ENCODE assay signal across 28 cellular contexts in the genomic region with DNA sequence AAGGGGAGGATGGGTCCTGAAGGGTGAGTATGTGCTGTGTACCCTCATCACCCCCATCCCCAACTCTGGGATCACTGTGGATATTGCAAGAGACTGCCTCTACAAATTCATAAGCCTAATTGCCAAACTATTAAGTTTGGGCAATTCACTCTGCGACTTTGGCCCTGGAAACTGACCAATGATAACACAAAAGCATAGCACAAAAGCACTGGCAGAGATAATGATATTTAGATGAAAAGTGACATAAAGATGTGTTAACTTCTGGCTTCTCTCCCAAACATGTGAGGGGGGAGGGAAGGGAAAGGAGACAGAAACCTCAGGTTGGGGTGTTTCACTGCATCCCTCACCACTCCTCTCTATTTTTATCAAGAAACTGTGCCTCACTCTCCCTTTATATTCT.
"Had no signal": no experiment of that assay in that cellular context is flagged by ENCODE, and none has a peak within 500 bp of the region (broad histone marks: within the 10 kb centered on the region; RNA-seq: fewer than 3 reads in every experiment).

No MANE protein-coding gene starts in this region.

- H3K4me2 ChIP-seq: smooth muscle cell had no signal

- H3K4me3 Mint-ChIP-seq: activated CD4-positive, alpha-beta T cell treated with anti-CD3 and anti-CD28 coated beads for 36 hours; activated CD8-positive, alpha-beta memory T cell treated with anti-CD3 and anti-CD28 coated beads, Interleukin-2, amount 10 ng/mL, durations not matched to agents 7 days and 5 days; activated CD8-positive, alpha-beta T cell treated with anti-CD3 and anti-CD28 coated beads, Interleukin-2, amount 10 ng/mL, durations not matched to agents 7 days and 5 days; activated T-cell treated with anti-CD3 and anti-CD28 coated beads, Interleukin-2, amount 50 U/mL, for 72 hours; mesothelial cell of epicardium; naive thymus-derived CD4-positive, alpha-beta T cell; stimulated activated naive B cell treated with anti-CD40 and anti-IgM and Interleukin-4, amounts not matched to agents 10 μg/mL and 1 μg/mL and 100 μg/mL, for 72 hours; T-helper 2 cell treated with Interferon-gamma antibody and Interleukin-4, amounts not matched to agents 5 μg/mL and 100 μg/mL, for 36 hours had no signal

- H3K9me3 ChIP-seq: gastroesophageal sphincter, right atrium auricular region, stomach, thyroid gland, upper lobe of left lung had no signal

- H3K27ac ChIP-seq: brain microvascular endothelial cell, coronary artery, gastroesophageal sphincter, right atrium auricular region, stomach, thyroid gland, upper lobe of left lung had no signal

- H3K9me3 Mint-ChIP-seq: activated naive CD4-positive, alpha-beta T cell treated with anti-CD3 and anti-CD28 coated beads, Interleukin-2, amount 50 U/mL, for 72 hours; mesothelial cell of epicardium; stimulated activated naive B cell treated with anti-CD40 and anti-IgM and Interleukin-4, amounts not matched to agents 10 μg/mL and 1 μg/mL and 100 μg/mL, for 72 hours; T-helper 2 cell treated with Interferon-gamma antibody and Interleukin-4, amounts not matched to agents 5 μg/mL and 100 μg/mL, for 36 hours had no signal

- H3K27me3 Mint-ChIP-seq: activated CD8-positive, alpha-beta memory T cell treated with anti-CD3 and anti-CD28 coated beads, Interleukin-2, amount 10 ng/mL, durations not matched to agents 7 days and 5 days had no signal

- H3K4me3 ChIP-seq: coronary artery, gastroesophageal sphincter, right atrium auricular region, smooth muscle cell, stomach, thyroid gland, upper lobe of left lung had no signal

- DNase-seq: activated CD4-positive, alpha-beta T cell treated with anti-CD3 and anti-CD28 coated beads for 36 hours; activated CD4-positive, CD25-positive, alpha-beta regulatory T cell; activated CD8-positive, alpha-beta memory T cell treated with anti-CD3 and anti-CD28 coated beads, Interleukin-2, amount 10 ng/mL, durations not matched to agents 7 days and 5 days; activated CD8-positive, alpha-beta T cell treated with anti-CD3 and anti-CD28 coated beads, Interleukin-2, amount 10 ng/mL, durations not matched to agents 7 days and 5 days; activated naive CD4-positive, alpha-beta T cell; activated T-cell treated with anti-CD3 and anti-CD28 coated beads, Interleukin-2, amount 50 U/mL, for 72 hours; aorta; brain microvascular endothelial cell; head of caudate nucleus; hippocampal formation; kidney; left colon; naive thymus-derived CD4-positive, alpha-beta T cell; occipital lobe; stimulated activated CD4-positive, alpha-beta T cell treated with anti-CD3 and anti-CD28 coated beads, Interleukin-2, amount 100 ng/mL, for 24 hours; stimulated activated naive B cell treated with anti-CD40 and anti-IgM and Interleukin-4, amounts not matched to agents 10 μg/mL and 1 μg/mL and 100 μg/mL, for 72 hours; stomach; T-helper 1 cell; thyroid gland; upper lobe of left lung had no signal

- H3K4me1 Mint-ChIP-seq: activated CD4-positive, alpha-beta T cell treated with anti-CD3 and anti-CD28 coated beads for 36 hours; activated CD8-positive, alpha-beta memory T cell treated with anti-CD3 and anti-CD28 coated beads, Interleukin-2, amount 10 ng/mL, durations not matched to agents 7 days and 5 days; naive thymus-derived CD4-positive, alpha-beta T cell; stimulated activated naive B cell treated with anti-CD40 and anti-IgM and Interleukin-4, amounts not matched to agents 10 μg/mL and 1 μg/mL and 100 μg/mL, for 72 hours had no signal

- ATAC-seq: activated CD4-positive, alpha-beta T cell treated with anti-CD3 and anti-CD28 coated beads for 36 hours; activated CD8-positive, alpha-beta memory T cell treated with anti-CD3 and anti-CD28 coated beads, Interleukin-2, amount 10 ng/mL, durations not matched to agents 7 days and 5 days; activated CD8-positive, alpha-beta T cell treated with anti-CD3 and anti-CD28 coated beads, Interleukin-2, amount 10 ng/mL, durations not matched to agents 7 days and 5 days; activated naive CD4-positive, alpha-beta T cell treated with anti-CD3 and anti-CD28 coated beads, Interleukin-2, amount 50 U/mL, for 72 hours; activated T-cell treated with anti-CD3 and anti-CD28 coated beads, Interleukin-2, amount 50 U/mL, for 72 hours; esophagus mucosa; gastroesophageal sphincter; left colon; naive thymus-derived CD4-positive, alpha-beta T cell; stimulated activated naive B cell treated with anti-CD40 and anti-IgM and Interleukin-4, amounts not matched to agents 10 μg/mL and 1 μg/mL and 100 μg/mL, for 72 hours had no signal

- H3K4me1 ChIP-seq: gastroesophageal sphincter, stomach, thyroid gland, upper lobe of left lung had no signal

- H3K27me3 ChIP-seq: brain microvascular endothelial cell, gastroesophageal sphincter, right atrium auricular region, stomach, thyroid gland, upper lobe of left lung had no signal

- H3K27ac Mint-ChIP-seq: activated CD4-positive, alpha-beta T cell treated with anti-CD3 and anti-CD28 coated beads for 36 hours; activated CD8-positive, alpha-beta memory T cell treated with anti-CD3 and anti-CD28 coated beads, Interleukin-2, amount 10 ng/mL, durations not matched to agents 7 days and 5 days; activated CD8-positive, alpha-beta T cell treated with anti-CD3 and anti-CD28 coated beads, Interleukin-2, amount 10 ng/mL, durations not matched to agents 7 days and 5 days; activated naive CD4-positive, alpha-beta T cell treated with anti-CD3 and anti-CD28 coated beads, Interleukin-2, amount 50 U/mL, for 72 hours; activated T-cell treated with anti-CD3 and anti-CD28 coated beads, Interleukin-2, amount 50 U/mL, for 72 hours; mesothelial cell of epicardium; naive thymus-derived CD4-positive, alpha-beta T cell; stimulated activated naive B cell treated with anti-CD40 and anti-IgM and Interleukin-4, amounts not matched to agents 10 μg/mL and 1 μg/mL and 100 μg/mL, for 72 hours; T-helper 2 cell treated with Interferon-gamma antibody and Interleukin-4, amounts not matched to agents 5 μg/mL and 100 μg/mL, for 36 hours had no signal

- H3K36me3 Mint-ChIP-seq: activated CD8-positive, alpha-beta memory T cell treated with anti-CD3 and anti-CD28 coated beads, Interleukin-2, amount 10 ng/mL, durations not matched to agents 7 days and 5 days; activated naive CD4-positive, alpha-beta T cell treated with anti-CD3 and anti-CD28 coated beads, Interleukin-2, amount 50 U/mL, for 72 hours; mesothelial cell of epicardium; naive thymus-derived CD4-positive, alpha-beta T cell; stimulated activated naive B cell treated with anti-CD40 and anti-IgM and Interleukin-4, amounts not matched to agents 10 μg/mL and 1 μg/mL and 100 μg/mL, for 72 hours had no signal

- H3K36me3 ChIP-seq: brain microvascular endothelial cell, right atrium auricular region, thyroid gland, upper lobe of left lung had no signal
